In genomic region chr1:245997471-245998258, GRCh38 we compare ENCODE assay signal across 12 cellular contexts.
A peak's percentile ranks its signal among the peaks of the same experiment; 100 is the strongest.
DNase-seq lines count a peak whose midpoint lies in the region; ATAC-seq and TF ChIP-seq lines count a peak whose summit lies in the region.
"Had no signal": no experiment of that assay in that cellular context is flagged by ENCODE, and none has a peak within 500 bp of the region (broad histone marks: within the 10 kb centered on the region; RNA-seq: fewer than 3 reads in every experiment).

No MANE protein-coding gene starts in this region.

- no peak for TF ChIP-seq RAD21 in Ishikawa (IDR thresholded peaks at IDR 0.05; ENCODE audit: low read depth)

- no peak overlapping the region for H3K4me2 ChIP-seq in hepatocyte

- no peaks in the 10 kb centered on the region for H4K20me1 ChIP-seq in hepatocyte (ENCODE audit: insufficient read depth, poor library complexity, severe bottlenecking)

- WGBS in hepatocyte (ENCODE audit: low lambda C conversion rate, missing lambda C conversion rate) = 67% methylated on average over 7 of the region's 7 CpGs

- intact Hi-C loops in MCF 10A (cut with micrococcal nuclease) = no loop called here

- DNase-seq in A172 (ENCODE audit: low spot score) (peak; percentile 87), MCF 10A (ENCODE audit: unreplicated experiment) (peak; percentile 90), hepatocyte (ENCODE audit: low spot score) (no peak), activated gamma-delta T cell (lab: John Stamatoyannopoulos, UW) (no peak)
- DNase-seq: NCI-H146 had no signal

- BruUV-seq in MCF 10A (replicated peaks; lab: Mats Ljungman, UMichigan) = no TSS peak

- no peaks in the 10 kb centered on the region for H3K9me3 ChIP-seq in hepatocyte (ENCODE audit: low read depth)

- POLR2A ChIA-PET in MCF 10A (lab: Yijun Ruan, JAX) = interaction anchor here (0.6 to 2.0 kb wide), 4 partner anchors 10 to 986 kb away, joined by 3 to 10 read pairs (median 4); no protein-coding TSS in a partner anchor

- ATAC-seq in HG03095 (IDR thresholded peaks at IDR 0.05; ENCODE audit: unreplicated experiment) (no peak), GM18511 (IDR thresholded peaks at IDR 0.05; ENCODE audit: unreplicated experiment) (no peak), HG03571 (IDR thresholded peaks at IDR 0.05; ENCODE audit: unreplicated experiment) (no peak)

- CTCF ChIA-PET in MCF 10A (lab: Yijun Ruan, JAX) = interaction anchor here (0.6 to 3.3 kb wide), 5 partner anchors 27 to 805 kb away, joined by 3 to 9 read pairs (median 3); no protein-coding TSS in a partner anchor

- H3K36me3 Mint-ChIP-seq in MCF 10A (ENCODE audit: insufficient read depth, unreplicated experiment) = peaks cover 7% of the 10 kb centered on the region

- no peak overlapping the region for H3K4me3 ChIP-seq in hepatocyte

- TF ChIP-seq CTCF in MCF 10A (IDR thresholded peaks at IDR 0.05; ENCODE audit: unreplicated experiment) = no peak
- TF ChIP-seq CTCF in hepatocyte (IDR thresholded peaks at IDR 0.05; ENCODE audit: poor library complexity) = no peak

- H3K36me3 ChIP-seq in hepatocyte (replicated peaks; ENCODE audit: insufficient read depth, low read depth) = no peaks in the 10 kb centered on the region

- no peaks in the 10 kb centered on the region for H3K9me3 Mint-ChIP-seq in MCF 10A (ENCODE audit: unreplicated experiment)
- H3K9me3 Mint-ChIP-seq: dendritic cell treated with granulocyte-macrophage colony-stimulating factor and Interleukin-4, amounts not matched to agents 40 ng/mL and 50 ng/mL, for 4 days; neural crest cell had no signal

- no peaks in the 10 kb centered on the region for H3K79me2 ChIP-seq in hepatocyte

- peak overlapping the region; percentile 73 for H3K27ac Mint-ChIP-seq in MCF 10A (ENCODE audit: low read depth, unreplicated experiment)
- H3K27ac Mint-ChIP-seq: dendritic cell treated with granulocyte-macrophage colony-stimulating factor and Interleukin-4, amounts not matched to agents 40 ng/mL and 50 ng/mL, for 4 days had no signal

- peak overlapping the region; percentile 1 for H3K27ac ChIP-seq in hepatocyte
- H3K27ac ChIP-seq: HL-60 had no signal

- TF ChIP-seq EP300 in Ishikawa (IDR thresholded peaks at IDR 0.05; ENCODE audit: borderline replicate concordance) = no peak

- no peaks in the 10 kb centered on the region for H3K27me3 ChIP-seq in hepatocyte

- H2AFZ ChIP-seq in hepatocyte = no peak overlapping the region

- H3K4me1 ChIP-seq in hepatocyte (ENCODE audit: insufficient read depth) = peaks cover 10% of the 10 kb centered on the region

- no peak overlapping the region for H3K4me3 Mint-ChIP-seq in MCF 10A (ENCODE audit: unreplicated experiment)
- H3K4me3 Mint-ChIP-seq: dendritic cell treated with granulocyte-macrophage colony-stimulating factor and Interleukin-4, amounts not matched to agents 40 ng/mL and 50 ng/mL, for 4 days; neural crest cell had no signal

- H3K4me1 Mint-ChIP-seq in MCF 10A (ENCODE audit: insufficient read depth, unreplicated experiment) = peaks cover 40% of the 10 kb centered on the region

- H3K9me2 ChIP-seq in hepatocyte (replicated peaks; ENCODE audit: insufficient read depth) = no peaks in the 10 kb centered on the region

- H3K27me3 Mint-ChIP-seq in MCF 10A (ENCODE audit: insufficient read depth, unreplicated experiment) = no peaks in the 10 kb centered on the region
- H3K27me3 Mint-ChIP-seq: dendritic cell treated with granulocyte-macrophage colony-stimulating factor and Interleukin-4, amounts not matched to agents 40 ng/mL and 50 ng/mL, for 4 days had no signal

TF ChIP-seq in Ishikawa, 13 proteins besides CTCF, POLR2A, EP300 and RAD21:
- TF ChIP-seq NFIC (IDR thresholded peaks at IDR 0.05) (peak; percentile 39; the same call in 1 of the 2 replicates), TCF12 (IDR thresholded peaks at IDR 0.05; ENCODE audit: low read depth) (no peak), TEAD4 (IDR thresholded peaks at IDR 0.05) (no peak), ZBTB7A (IDR thresholded peaks at IDR 0.05; ENCODE audit: low read depth) (no peak), TAF1 (IDR thresholded peaks at IDR 0.05; ENCODE audit: low read depth) (no peak), MAX (IDR thresholded peaks at IDR 0.05) (no peak)
TF ChIP-seq in Ishikawa: peak in this region for 1.

Comparison
In these comparisons a context has a peak if more than half of its experiments do, and no peak if none do; other contexts are left out.
1. DNase-seq: peak in A172 (single experiment) and MCF 10A (single experiment); none in hepatocyte (single experiment) and activated gamma-delta T cell (single experiment).